ENCODE assay signal across 10 cellular contexts in genomic region chr2:25618676-25619075, GRCh38. TPM values are rescaled to one million over a fixed set of nuclear protein-coding genes. Genes with fewer than 3 reads are reported as not detected.
DNase-seq lines count a peak whose midpoint lies in the region; ATAC-seq and TF ChIP-seq lines count a peak whose summit lies in the region.
"Had no signal": no experiment of that assay in that cellular context is flagged by ENCODE, and none has a peak within 500 bp of the region (broad histone marks: within the 10 kb centered on the region; RNA-seq: fewer than 3 reads in every experiment).

No MANE protein-coding gene starts in this region.

- H3K27ac ChIP-seq in 22Rv1 (peak overlapping the region; percentile 48), VCaP (peak overlapping the region; percentile 50; the same call in 1 of the 2 replicates)
- H3K27ac ChIP-seq: SJSA1 had no signal

- ATAC-seq in left colon (peak; percentile 97), GM19351 (IDR thresholded peaks at IDR 0.05; ENCODE audit: unreplicated experiment) (no peak), GM21619 (IDR thresholded peaks at IDR 0.05; ENCODE audit: unreplicated experiment) (no peak)

- TF ChIP-seq CTCF in 22Rv1 (IDR thresholded peaks at IDR 0.05), result no peak
- no peak for TF ChIP-seq CTCF in VCaP (conservative IDR thresholded peaks at IDR 0.05)

- intact Hi-C loops in left colon (cut with DNase I, micrococcal nuclease), result no loop called here

- no peak for DNase-seq in left colon
- DNase-seq in HuH-7 (ENCODE audit: low spot score), result no peak
- no peak for DNase-seq in NCI-H187 (lab: John Stamatoyannopoulos, UW)
- DNase-seq: CD4-positive, alpha-beta T cell had no signal

- TF ChIP-seq RAD21 in Ishikawa (IDR thresholded peaks at IDR 0.05; ENCODE audit: low read depth), result no peak

- peak; percentile 35; the same call in 1 of the 2 replicates for TF ChIP-seq EP300 in Ishikawa (IDR thresholded peaks at IDR 0.05; ENCODE audit: borderline replicate concordance)

TF ChIP-seq in Ishikawa, 13 proteins besides CTCF, POLR2A, EP300 and RAD21:
- TF ChIP-seq NFIC (IDR thresholded peaks at IDR 0.05), result peak; percentile 70
- no peak for TF ChIP-seq YY1 (IDR thresholded peaks at IDR 0.05; ENCODE audit: low read depth)
- TF ChIP-seq TAF1 (IDR thresholded peaks at IDR 0.05; ENCODE audit: low read depth), result no peak
- TF ChIP-seq ZBTB7A (IDR thresholded peaks at IDR 0.05; ENCODE audit: low read depth), result no peak
- no peak for TF ChIP-seq EGR1 (IDR thresholded peaks at IDR 0.05)
- 0 out of 2 replicates have a peak, but pooled peaks have one; percentile 43 for TF ChIP-seq FOXM1 (IDR thresholded peaks at IDR 0.05; ENCODE audit: borderline replicate concordance, low read depth)
- TF ChIP-seq TCF12 (IDR thresholded peaks at IDR 0.05; ENCODE audit: low read depth), result peak; percentile 55; the same call in 1 of the 2 replicates
- no peak for TF ChIP-seq CEBPB (IDR thresholded peaks at IDR 0.05)
- TF ChIP-seq MAX (IDR thresholded peaks at IDR 0.05), result no peak
- TF ChIP-seq TEAD4 (IDR thresholded peaks at IDR 0.05), result peak; percentile 30; the same call in 1 of the 2 replicates
- TF ChIP-seq CREB1 (IDR thresholded peaks at IDR 0.05; ENCODE audit: low read depth), result no peak
- no peak for TF ChIP-seq USF1 (IDR thresholded peaks at IDR 0.05)
- TF ChIP-seq REST (IDR thresholded peaks at IDR 0.05; ENCODE audit: low read depth), result no peak

RNA-seq across cellular contexts. Expression of gene DTNB, which starts 54.7 kb away (rescaled TPM):
- total RNA-seq in left colon, result 1 to 10 TPM; 5.0 to 6.9 TPM
